In the genomic region with DNA sequence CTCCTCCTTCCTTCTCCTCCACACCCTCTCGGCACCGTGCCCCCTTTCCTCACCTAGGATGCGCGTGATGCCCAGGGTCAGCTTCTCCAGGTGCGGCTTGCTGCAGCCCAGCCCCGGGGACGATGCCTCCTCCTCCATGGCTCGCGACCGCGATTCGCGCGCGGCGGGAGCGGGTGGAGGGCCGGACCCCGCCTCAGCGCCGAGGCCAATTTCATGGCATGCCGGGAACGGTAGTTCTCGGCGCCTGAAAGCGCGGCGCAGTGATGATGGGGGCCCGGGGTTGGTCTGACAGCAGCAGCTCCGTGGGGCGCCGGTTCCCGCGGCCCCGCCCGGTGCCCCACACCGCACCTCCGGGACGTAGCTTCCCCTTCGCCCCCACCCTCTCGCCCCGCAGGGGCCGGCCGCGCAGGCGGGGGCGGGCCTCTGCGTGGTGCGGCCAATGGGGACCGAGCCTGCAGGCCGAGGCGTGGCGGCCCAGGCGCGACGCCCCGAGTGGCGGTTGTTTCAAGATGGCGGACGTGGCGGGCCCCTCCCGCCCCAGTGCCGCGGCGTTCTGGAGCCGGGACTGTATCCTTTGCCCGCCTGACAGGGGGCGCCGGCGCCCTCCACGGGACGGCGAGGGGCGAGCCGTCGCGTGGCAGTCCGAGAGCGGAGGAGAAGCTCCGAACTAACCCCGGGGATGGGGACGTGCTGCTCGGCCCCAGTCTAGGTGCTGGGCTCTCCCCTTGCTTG, we compare ENCODE assay signal across 8 cellular contexts. TPM values are rescaled to one million over a fixed set of nuclear protein-coding genes. Genes with fewer than 3 reads are reported as not detected.
DNase-seq lines count a peak whose midpoint lies in the region; ATAC-seq and TF ChIP-seq lines count a peak whose summit lies in the region.

Gene KIAA1328 (plus strand): TSS at position 498 of the 732 bp plus-strand sequence. CDS start 12 bp downstream, at position 510.
Gene TPGS2 (minus strand): TSS at position 373 of the 732 bp plus-strand sequence. CDS start 235 bp downstream, at position 138.

- H3K4me1 ChIP-seq in trophoblast cell (ENCODE audit: control insufficient read depth in 1 of 2, insufficient read depth in 2 of 2, low read length in 2 of 2): peaks cover 5% of the 10 kb centered on the region in 2 experiments
- peaks cover 0 to 39% (median 7%) of the 10 kb centered on the region in 4 donors for H3K4me1 ChIP-seq in tibial nerve

- H2BK12ac ChIP-seq in trophoblast cell (ENCODE audit: low read length): no peak within 1 kb of the TSS

- peak within 1 kb of the TSS; percentile 54 for H3K18ac ChIP-seq in trophoblast cell (ENCODE audit: low read length)

- H3K27ac Mint-ChIP-seq in activated naive CD8-positive, alpha-beta T cell treated with anti-CD3 and anti-CD28 coated beads for 36 hours: peak within 1 kb of the TSS; percentile 95

- H3K9me3 Mint-ChIP-seq in activated naive CD8-positive, alpha-beta T cell treated with anti-CD3 and anti-CD28 coated beads for 36 hours: no peaks in the 10 kb centered on the region

- H3K4me1 Mint-ChIP-seq in activated naive CD8-positive, alpha-beta T cell treated with anti-CD3 and anti-CD28 coated beads for 36 hours: peaks cover 42% of the 10 kb centered on the region

- H3K79me2 ChIP-seq in trophoblast cell (ENCODE audit: control insufficient read depth, insufficient read depth, low read length, poor library complexity): peaks cover 7% of the 10 kb centered on the region

- H2BK120ac ChIP-seq in trophoblast cell (ENCODE audit: insufficient read depth, low read length, poor library complexity): peak within 1 kb of the TSS; percentile 52

- H3K27ac ChIP-seq in trophoblast cell (ENCODE audit: low read depth, low read length) (peak within 1 kb of the TSS; percentile 7), tibial nerve (peak within 1 kb of the TSS; percentile 85 to 95 (median 89))

- peak in 1 of 2 donors; percentile 60 for TF ChIP-seq EP300 in tibial nerve (IDR thresholded peaks at IDR 0.05)

- H3K4me2 ChIP-seq in trophoblast cell (ENCODE audit: low read length): peak within 1 kb of the TSS; percentile 70

- H4K12ac ChIP-seq in trophoblast cell (ENCODE audit: low read depth, low read length): peak within 1 kb of the TSS; percentile 65

- peak within 1 kb of the TSS; percentile 43 for H3K14ac ChIP-seq in trophoblast cell (ENCODE audit: low read length)

- WGBS in trophoblast cell (ENCODE audit: extremely low coverage, insufficient coverage, insufficient read length): no CpG with 5 or more reads among the region's 83 CpGs
- WGBS in tibial nerve, 2 donors: 0 to 1% methylated on average over 39 to 74 of the region's 83 CpGs

- peak in 1 of 2 donors; percentile 52 for TF ChIP-seq POLR2A in tibial nerve (IDR thresholded peaks at IDR 0.05)

- H3K27me3 Mint-ChIP-seq in activated naive CD8-positive, alpha-beta T cell treated with anti-CD3 and anti-CD28 coated beads for 36 hours: no peaks in the 10 kb centered on the region

- H3K4ac ChIP-seq in trophoblast cell (ENCODE audit: low read depth, low read length): peak within 1 kb of the TSS; percentile 2

- intact Hi-C loops in Right ventricle myocardium inferior (cut with DNase I): no loop called here

- peaks cover 8% of the 10 kb centered on the region for H3K79me1 ChIP-seq in trophoblast cell (ENCODE audit: low read length)

- H3K9me3 ChIP-seq in trophoblast cell (ENCODE audit: insufficient read depth, low read depth, low read length) (no peaks in the 10 kb centered on the region), tibial nerve (no peaks in the 10 kb centered on the region)

- peak; percentile 36 for TF ChIP-seq CTCF in GM12865 (IDR thresholded peaks at IDR 0.05; ENCODE audit: insufficient read depth, low read depth, low read length, missing control alignments)
- peak in 4 of 5 experiments; percentile 25 to 34 (median 26) for TF ChIP-seq CTCF in tibial nerve (IDR thresholded peaks at IDR 0.05)

- DNase-seq in GM12865 (ENCODE audit: low read depth) (peak; percentile 96), NCI-H1092 (lab: John Stamatoyannopoulos, UW) (peak; percentile 78), SKM-1 (lab: John Stamatoyannopoulos, UW; ENCODE audit: unreplicated experiment) (peak; percentile 52), Right ventricle myocardium inferior (ENCODE audit: missing footprints) (peak; percentile 93), trophoblast cell (peak; percentile 86 to 87), tibial nerve (ENCODE audit: low spot score in 2 of 2) (peak; percentile 68 to 71)
- peak; percentile 92 for DNase-seq in activated naive CD8-positive, alpha-beta T cell treated with anti-CD3 and anti-CD28 coated beads for 36 hours

- peak within 1 kb of the TSS; percentile 86 for H3K4me3 Mint-ChIP-seq in activated naive CD8-positive, alpha-beta T cell treated with anti-CD3 and anti-CD28 coated beads for 36 hours

- peak within 1 kb of the TSS; percentile 89 for H2AFZ ChIP-seq in trophoblast cell (ENCODE audit: insufficient read depth, low read length, poor library complexity)

- H3K23ac ChIP-seq in trophoblast cell (ENCODE audit: low read length): no peak within 1 kb of the TSS

- no peaks in the 10 kb centered on the region for H3K27me3 ChIP-seq in trophoblast cell (ENCODE audit: insufficient read depth, low read length)
- no peaks in the 10 kb centered on the region for H3K27me3 ChIP-seq in tibial nerve

- peak within 1 kb of the TSS; percentile 58 for H4K91ac ChIP-seq in trophoblast cell (ENCODE audit: low read depth, low read length)

- peak within 1 kb of the TSS; percentile 87 for H3K9ac ChIP-seq in trophoblast cell (ENCODE audit: low read length)

- H3K4me3 ChIP-seq in GM12865 (ENCODE audit: low read depth, low read length) (peak within 1 kb of the TSS; percentile 58), trophoblast cell (ENCODE audit: low read depth, low read length) (peak within 1 kb of the TSS; percentile 100), tibial nerve (peak within 1 kb of the TSS; percentile 84 to 99 (median 91))

- H3K36me3 Mint-ChIP-seq in activated naive CD8-positive, alpha-beta T cell treated with anti-CD3 and anti-CD28 coated beads for 36 hours: peaks cover 16% of the 10 kb centered on the region

- peak within 1 kb of the TSS; percentile 22 for H2BK5ac ChIP-seq in trophoblast cell (ENCODE audit: low read depth, low read length, poor library complexity)

- H3K36me3 ChIP-seq in trophoblast cell (ENCODE audit: control insufficient read depth in 1 of 2, insufficient read depth in 2 of 2, low read length in 2 of 2): no peaks in the 10 kb centered on the region
- no peaks in the 10 kb centered on the region for H3K36me3 ChIP-seq in tibial nerve

- H4K8ac ChIP-seq in trophoblast cell (ENCODE audit: low read depth, low read length): peak within 1 kb of the TSS; percentile 61

- H2AK5ac ChIP-seq in trophoblast cell (ENCODE audit: low read length): no peak within 1 kb of the TSS

- ATAC-seq in HG02610 (IDR thresholded peaks at IDR 0.05; ENCODE audit: unreplicated experiment) (peak; percentile 94), Right ventricle myocardium inferior (peak; percentile 98)

RNA-seq across cellular contexts. Expression of gene KIAA1328, which starts in this region (rescaled TPM):
- total RNA-seq in activated naive CD8-positive, alpha-beta T cell treated with anti-CD3 and anti-CD28 coated beads for 36 hours: 1 to 10 TPM; 5.0 to 5.6 TPM
- total RNA-seq in Right ventricle myocardium inferior (3.9 TPM), tibial nerve (10 to 100 TPM; 23.4 to 53.3 (median 26.8) TPM)
- 2.5 and 3.0 TPM in 2 replicates for polyA plus RNA-seq in trophoblast cell (2013)

RNA-seq across cellular contexts. Expression of gene TPGS2, which starts in this region (rescaled TPM):
- 10 to 100 TPM; 77.3 to 83.2 TPM for total RNA-seq in activated naive CD8-positive, alpha-beta T cell treated with anti-CD3 and anti-CD28 coated beads for 36 hours
- total RNA-seq in Right ventricle myocardium inferior (23.3 TPM), tibial nerve (100 to 1,000 TPM; 137 to 203 (median 170) TPM)
- 106 and 113 TPM in 2 replicates for polyA plus RNA-seq in trophoblast cell (2013)

Comparison
In these comparisons a context has a peak if more than half of its experiments do, and no peak if none do; other contexts are left out.
1. Peak in every context shown above with its lines: DNase-seq, ATAC-seq, H3K4me3 ChIP-seq and H3K27ac ChIP-seq.